Comparison of ENCODE assay signal across 19 cellular contexts in the genomic region with DNA sequence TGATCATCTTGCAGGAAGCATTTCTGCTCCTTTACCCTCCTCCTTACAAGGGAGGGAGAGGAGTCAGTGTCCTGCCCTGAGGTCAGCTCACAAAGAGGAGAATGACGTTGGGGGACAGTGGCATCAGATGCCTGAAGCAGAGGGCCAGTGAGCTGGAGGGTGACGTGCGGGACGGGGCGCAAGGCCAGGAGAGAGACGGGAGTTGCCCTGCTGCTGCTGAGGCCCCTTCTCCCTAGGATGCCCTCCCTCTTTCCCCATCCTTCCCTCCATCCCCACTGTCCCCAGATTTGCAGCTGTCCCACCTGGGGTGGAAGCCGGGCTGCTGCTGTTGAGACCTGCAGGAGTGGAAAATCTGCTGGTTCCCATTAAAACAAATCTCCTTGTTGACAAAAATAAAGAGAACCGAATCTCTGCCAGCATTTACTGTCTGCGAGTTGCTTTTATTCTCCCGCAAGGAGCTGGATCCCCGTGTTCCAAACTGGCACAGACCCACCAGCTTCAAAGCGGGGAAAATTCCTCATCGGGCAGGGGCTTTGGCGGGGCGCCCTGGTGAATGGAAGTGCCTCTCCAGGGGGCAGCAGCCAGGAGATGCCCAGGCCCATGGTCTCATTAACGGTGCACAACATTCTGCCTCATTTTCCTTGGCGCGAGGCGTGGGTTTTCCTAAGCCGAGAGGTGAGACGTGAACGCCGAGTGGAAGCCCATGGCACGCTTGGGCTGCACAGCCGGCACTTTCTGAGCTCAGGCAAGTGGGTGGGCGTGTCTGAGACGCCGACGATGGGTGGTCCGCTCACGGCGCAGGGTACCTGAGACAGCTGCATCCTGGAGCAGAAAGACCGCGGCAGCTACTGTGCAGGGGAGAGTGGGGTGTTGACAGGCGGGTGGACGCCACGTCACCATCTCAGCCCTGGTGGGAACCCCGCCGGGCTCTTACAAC. TPM values are rescaled to one million over a fixed set of nuclear protein-coding genes. Genes with fewer than 3 reads are reported as not detected.
A peak's percentile ranks its signal among the peaks of the same experiment; 100 is the strongest.
DNase-seq lines count a peak whose midpoint lies in the region; ATAC-seq and TF ChIP-seq lines count a peak whose summit lies in the region.
"Had no signal": no experiment of that assay in that cellular context is flagged by ENCODE, and none has a peak within 500 bp of the region (broad histone marks: within the 10 kb centered on the region; RNA-seq: fewer than 3 reads in every experiment).

No MANE protein-coding gene starts in this region.

- BruUV-seq in IMR-90 (replicated peaks; lab: Mats Ljungman, UMichigan), result no TSS peak

- no peaks in the 10 kb centered on the region for H3K36me3 ChIP-seq in IMR-90 (ENCODE audit: control insufficient read depth, insufficient read depth, low read length)
- H3K36me3 ChIP-seq in sigmoid colon, result no peaks in the 10 kb centered on the region
- H3K36me3 ChIP-seq: neutrophil had no signal

- H3K4me3 ChIP-seq in IMR-90 (ENCODE audit: insufficient read depth, low read depth, low read length), result no peak overlapping the region
- no peak overlapping the region for H3K4me3 ChIP-seq in sigmoid colon
- H3K4me3 ChIP-seq: coronary artery had no signal

- peak overlapping the region; percentile 38 for H3K27ac Mint-ChIP-seq in glutamatergic neuron (ENCODE audit: unreplicated experiment)
- H3K27ac Mint-ChIP-seq: CD4-positive, CD25-positive, alpha-beta regulatory T cell had no signal

- peaks cover 21% of the 10 kb centered on the region for H3K9me1 ChIP-seq in IMR-90 (ENCODE audit: insufficient read depth, low read length)

- ATAC-seq in IMR-90 (ENCODE audit: low read depth) (no peak), GM21717 (IDR thresholded peaks at IDR 0.05; ENCODE audit: unreplicated experiment) (no peak), HG03521 (IDR thresholded peaks at IDR 0.05; ENCODE audit: unreplicated experiment) (no peak), HG03457 (IDR thresholded peaks at IDR 0.05; ENCODE audit: unreplicated experiment) (no peak)
- ATAC-seq: PC-3 had no signal

- DNase-seq in NOMO-1 treated with dmso at 0.1 percent for 144 hours (lab: John Stamatoyannopoulos, UW; ENCODE audit: unreplicated experiment) (peak; percentile 58), NOMO-1 treated with DMSO at 0.1 percent for 48 hours (lab: John Stamatoyannopoulos, UW; ENCODE audit: unreplicated experiment) (no peak), IMR-90 (no peak), glutamatergic neuron (peak; percentile 12), sigmoid colon (peak; percentile 61)
- DNase-seq: activated CD4-positive, alpha-beta T cell treated with anti-CD3 and anti-CD28 coated beads for 48 hours; activated naive CD4-positive, alpha-beta T cell treated with Interleukin-2 at 50 U/mL for 16 hours; CD4-positive, CD25-positive, alpha-beta regulatory T cell; DMS53; Kasumi-1; NCI-H1105 treated with DMSO at 0.1 percent for 48 hours; NCI-H526 treated with DMSO at 0.1 percent for 48 hours; PC-3 had no signal

- TF ChIP-seq POLR2A in IMR-90 (IDR thresholded peaks at IDR 0.05; ENCODE audit: low read depth, low read length) (no peak), sigmoid colon (IDR thresholded peaks at IDR 0.05) (no peak)

- no peaks in the 10 kb centered on the region for H4K20me1 ChIP-seq in IMR-90 (ENCODE audit: insufficient read depth, low read length)

- TF ChIP-seq EP300 in sigmoid colon (IDR thresholded peaks at IDR 0.05), result no peak

- peaks cover 7% of the 10 kb centered on the region for H3K9me3 Mint-ChIP-seq in glutamatergic neuron (ENCODE audit: unreplicated experiment)
- H3K9me3 Mint-ChIP-seq: CD4-positive, CD25-positive, alpha-beta regulatory T cell had no signal

- peak overlapping the region; percentile 3; the same call in 1 of the 2 replicates for H2BK120ac ChIP-seq in IMR-90 (ENCODE audit: low read depth, low read length)

- dilution Hi-C loops in IMR-90 (cut with HindIII; ENCODE audit: low sequenced_read_pairs, unreplicated experiment), result no loop called here

- TF ChIP-seq CTCF in IMR-90 (conservative IDR thresholded peaks at IDR 0.05; ENCODE audit: low read depth, low read length) (no peak), glutamatergic neuron (IDR thresholded peaks at IDR 0.05; ENCODE audit: partially characterized antibody, unreplicated experiment) (no peak), sigmoid colon (IDR thresholded peaks at IDR 0.05) (no peak)

- H3K9me3 ChIP-seq in IMR-90 (ENCODE audit: control insufficient read depth, insufficient read depth, low read length) (no peaks in the 10 kb centered on the region), sigmoid colon (no peaks in the 10 kb centered on the region)
- H3K9me3 ChIP-seq: neutrophil had no signal

- H2AK9ac ChIP-seq in IMR-90 (replicated peaks; ENCODE audit: low read depth, low read length, poor library complexity), result peak overlapping the region; percentile 25

- H4K5ac ChIP-seq in IMR-90 (ENCODE audit: low read depth, low read length), result peak overlapping the region; percentile 56; the same call in 1 of the 2 replicates

- H3K4me3 Mint-ChIP-seq in glutamatergic neuron (ENCODE audit: unreplicated experiment), result no peak overlapping the region
- H3K4me3 Mint-ChIP-seq: CD4-positive, CD25-positive, alpha-beta regulatory T cell had no signal

- H2BK5ac ChIP-seq in IMR-90 (ENCODE audit: low read depth, low read length, poor library complexity, severe bottlenecking), result no peak overlapping the region

- H3K4me1 Mint-ChIP-seq in glutamatergic neuron (ENCODE audit: low read depth, unreplicated experiment), result peaks cover 25% of the 10 kb centered on the region
- H3K4me1 Mint-ChIP-seq: CD4-positive, CD25-positive, alpha-beta regulatory T cell had no signal

- CTCF ChIA-PET in IMR-90 (lab: Yijun Ruan, JAX), result no interaction called here

- H3K27me3 ChIP-seq in IMR-90 (ENCODE audit: control insufficient read depth, insufficient read depth, low read length), result no peaks in the 10 kb centered on the region
- H3K27me3 ChIP-seq in sigmoid colon, result no peaks in the 10 kb centered on the region
- H3K27me3 ChIP-seq: neutrophil had no signal

- no peak overlapping the region for H3K4me2 ChIP-seq in IMR-90 (ENCODE audit: low read depth, low read length)

- peak overlapping the region; percentile 51; the same call in 1 of the 2 replicates for H4K91ac ChIP-seq in IMR-90 (ENCODE audit: insufficient read depth, low read depth, low read length)

- no peak for TF ChIP-seq RAD21 in IMR-90 (IDR thresholded peaks at IDR 0.05; ENCODE audit: low read length)

- H2AK5ac ChIP-seq in IMR-90 (ENCODE audit: low read depth, low read length), result peak overlapping the region; percentile 69

- H3K23ac ChIP-seq in IMR-90 (ENCODE audit: low read depth, low read length), result no peak overlapping the region

- H3K4ac ChIP-seq in IMR-90 (ENCODE audit: low read depth, low read length), result peak overlapping the region; percentile 66; the same call in 1 of the 2 replicates

- 90% methylated on average over 13 of the region's 39 CpGs; no CpG with 5 or more reads in 1 of the 2 experiments for WGBS in IMR-90 (ENCODE audit: extremely low coverage in 2 of 2, insufficient read length in 1 of 2), 2 experiments
- 81 to 87% methylated on average over 39 of the region's 39 CpGs for WGBS in sigmoid colon, 2 donors

- peaks cover 11% of the 10 kb centered on the region for H3K27me3 Mint-ChIP-seq in glutamatergic neuron (ENCODE audit: unreplicated experiment)
- H3K27me3 Mint-ChIP-seq: CD4-positive, CD25-positive, alpha-beta regulatory T cell had no signal

- H3K27ac ChIP-seq in IMR-90 (ENCODE audit: insufficient read depth, low read length), result no peak overlapping the region
- H3K27ac ChIP-seq in sigmoid colon, result no peak overlapping the region
- H3K27ac ChIP-seq: 22Rv1, coronary artery, neutrophil had no signal

- peaks cover 0 to 11% of the 10 kb centered on the region in 2 experiments; a peak in 1 of 4 replicates for H3K79me1 ChIP-seq in IMR-90 (ENCODE audit: low read depth in 1 of 2, low read length in 2 of 2)

- POLR2A ChIA-PET in IMR-90 (lab: Charles Lee; ENCODE audit: unreplicated experiment), result no interaction called here

- H3K4me1 ChIP-seq in IMR-90 (ENCODE audit: control insufficient read depth, insufficient read depth, low read length) (peaks cover 27% of the 10 kb centered on the region), sigmoid colon (no peaks in the 10 kb centered on the region)

- in situ Hi-C loops in IMR-90 (cut with MboI; ENCODE audit: low sequenced_read_pairs), result no loop called here

- H2BK20ac ChIP-seq in IMR-90 (ENCODE audit: low read depth, low read length), result peak overlapping the region; percentile 48

- no peak overlapping the region for H3K9ac ChIP-seq in IMR-90 (ENCODE audit: low read depth, low read length)

- intact Hi-C loops in IMR-90 (cut with micrococcal nuclease), result no loop called here
- intact Hi-C loops in sigmoid colon (cut with DNase I), result no loop called here

- H3K18ac ChIP-seq in IMR-90 (ENCODE audit: low read depth, low read length), result no peak overlapping the region; the same call in 1 of the 2 replicates

- no peak overlapping the region for H3K14ac ChIP-seq in IMR-90 (replicated peaks; ENCODE audit: low read depth, low read length)

- H3K36me3 Mint-ChIP-seq in glutamatergic neuron (ENCODE audit: unreplicated experiment), result no peaks in the 10 kb centered on the region
- H3K36me3 Mint-ChIP-seq: CD4-positive, CD25-positive, alpha-beta regulatory T cell had no signal

- no peak overlapping the region for H2AFZ ChIP-seq in IMR-90 (replicated peaks; ENCODE audit: low read length, poor library complexity)

- no peak overlapping the region for H2BK15ac ChIP-seq in IMR-90 (ENCODE audit: low read depth, low read length)

- H4K8ac ChIP-seq in IMR-90 (ENCODE audit: low read depth in 2 of 2, low read length in 2 of 2), result no peak overlapping the region; a peak in 1 of 4 replicates

- H3K56ac ChIP-seq in IMR-90 (ENCODE audit: extremely low read depth, insufficient read depth, low read length), result no peak overlapping the region

TF ChIP-seq in IMR-90, 13 proteins besides CTCF, POLR2A, EP300 and RAD21 (continues in another document):
- no peak for TF ChIP-seq FOS (IDR thresholded peaks at IDR 0.05; ENCODE audit: low read depth, low read length)
- TF ChIP-seq RFX5 (IDR thresholded peaks at IDR 0.05; ENCODE audit: low read depth, low read length), result no peak
- TF ChIP-seq RCOR1 (IDR thresholded peaks at IDR 0.05; ENCODE audit: insufficient replicate concordance, low read length), result no peak
- TF ChIP-seq BHLHE40 (IDR thresholded peaks at IDR 0.05; ENCODE audit: low read depth, low read length), result no peak

RNA-seq across cellular contexts. Expression of a gene that starts 13.9 kb away (rescaled TPM):
- 19.2 and 21.1 TPM in 2 replicates for total RNA-seq in IMR-90 (2012; rRNA removed)
- 154 and 173 TPM in 2 replicates for polyA plus RNA-seq in IMR-90 (2012; rRNA removed)
- polyA plus RNA-seq in IMR-90 (2012; cell fraction: cytosol; rRNA removed), result 95.5 and 194 TPM in 2 replicates
- 391 and 419 TPM in 2 replicates for polyA plus RNA-seq in IMR-90 (2012; cell fraction: nucleus; rRNA removed; ENCODE audit: low replicate concordance)
- total RNA-seq in glutamatergic neuron (ENCODE audit: unreplicated experiment), result 28.9 TPM
- total RNA-seq in sigmoid colon, result 100 to 1,000 TPM in 1 of 4 donors, 10 to 100 TPM in 3; 24.2 to 168 (median 59.4) TPM
- polyA plus RNA-seq in sigmoid colon, result 10 to 100 TPM in 1 of 3 donors, 1 to 10 TPM in 2; 4.2 to 13.2 (median 4.4) TPM

Comparison
In these comparisons a context has a peak if more than half of its experiments do, and no peak if none do; other contexts are left out.
1. DNase-seq: peak in NOMO-1 treated with dmso at 0.1 percent for 144 hours (single experiment), glutamatergic neuron (single experiment) and sigmoid colon (single experiment); none in NOMO-1 treated with DMSO at 0.1 percent for 48 hours (single experiment) and IMR-90 (single experiment).